Comparison of ENCODE assay signal across 19 cellular contexts in the genomic region with DNA sequence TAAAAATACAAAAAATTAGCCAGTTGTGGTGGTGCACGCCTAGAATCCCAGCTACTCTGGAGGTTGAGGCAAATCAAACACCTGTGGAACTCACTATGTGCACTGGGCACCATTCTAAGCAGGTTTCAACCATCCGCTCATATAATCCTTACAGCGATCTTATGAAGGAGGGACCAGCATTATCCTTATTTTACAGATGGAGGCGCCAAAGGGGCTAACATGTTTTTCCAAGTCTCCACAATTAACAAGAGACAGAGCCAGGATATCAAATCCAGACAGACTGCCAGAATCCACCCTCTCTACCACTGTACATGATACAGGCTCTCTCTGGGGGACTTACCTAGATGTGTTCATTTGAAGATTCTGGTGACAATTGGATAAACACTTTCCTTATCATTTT.
DNase-seq lines count a peak whose midpoint lies in the region; TF ChIP-seq lines count a peak whose summit lies in the region.
"Had no signal": no experiment of that assay in that cellular context is flagged by ENCODE, and none has a peak within 500 bp of the region (broad histone marks: within the 10 kb centered on the region; RNA-seq: fewer than 3 reads in every experiment).

No MANE protein-coding gene starts in this region.

- no peaks in the 10 kb centered on the region for H3K9me2 ChIP-seq in OCI-LY7 (ENCODE audit: insufficient read depth, low read length)

- H4K20me1 ChIP-seq in OCI-LY7 (ENCODE audit: insufficient read depth, low read length) (no peaks in the 10 kb centered on the region), neural progenitor cell (ENCODE audit: low read depth) (no peaks in the 10 kb centered on the region), mammary epithelial cell (ENCODE audit: insufficient read depth, low read length) (no peaks in the 10 kb centered on the region)

- H3K4me1 Mint-ChIP-seq in endodermal cell (peaks cover 16% of the 10 kb centered on the region), neural progenitor cell (peaks cover 12% of the 10 kb centered on the region)

- H3K9me3 ChIP-seq in OCI-LY7 (ENCODE audit: low read length) = no peaks in the 10 kb centered on the region
- H3K9me3 ChIP-seq in endodermal cell (ENCODE audit: control insufficient read depth, low read length) = no peaks in the 10 kb centered on the region
- H3K9me3 ChIP-seq in neural progenitor cell (ENCODE audit: low read depth) = no peaks in the 10 kb centered on the region
- H3K9me3 ChIP-seq in ascending aorta = no peaks in the 10 kb centered on the region
- H3K9me3 ChIP-seq in mammary epithelial cell (replicated peaks; ENCODE audit: insufficient read depth, low read length) = peaks cover 10% of the 10 kb centered on the region

- DNase-seq in NCI-H82 (lab: John Stamatoyannopoulos, UW) (peak; percentile 2), NCI-H82 treated with DMSO at 0.1 percent for 48 hours (lab: John Stamatoyannopoulos, UW; ENCODE audit: unreplicated experiment) (no peak), OCI-LY7 (ENCODE audit: low spot score) (no peak), endodermal cell (no peak), neural progenitor cell (ENCODE audit: low spot score) (no peak), ascending aorta (ENCODE audit: low spot score in 2 of 2) (no peak), mammary epithelial cell (no peak), RKO (ENCODE audit: low spot score) (no peak)
- DNase-seq: COR-L47, DMS79 treated with DMSO at 0.1 percent for 48 hours, HCEC 1CT, IMR-90, MV-4-11, NCI-H1105 treated with DMSO at 0.1 percent for 48 hours, NCI-H2081, NCI-H446, NCI-H69 had no signal

- intact Hi-C loops in OCI-LY7 (cut with micrococcal nuclease; ENCODE audit: unreplicated experiment) = no loop called here
- intact Hi-C loops in ascending aorta (cut with DNase I) = no loop called here
- intact Hi-C loops in mammary epithelial cell (cut with micrococcal nuclease) = no loop called here

- H3K27me3 ChIP-seq in endodermal cell (ENCODE audit: control insufficient read depth, insufficient read depth, low read length, poor library complexity, severe bottlenecking) (no peaks in the 10 kb centered on the region), neural progenitor cell (no peaks in the 10 kb centered on the region), ascending aorta (no peaks in the 10 kb centered on the region), mammary epithelial cell (ENCODE audit: insufficient read depth, low read length) (no peaks in the 10 kb centered on the region)

- H3K36me3 ChIP-seq in OCI-LY7 (ENCODE audit: insufficient read depth, low read length) (no peaks in the 10 kb centered on the region), endodermal cell (ENCODE audit: control insufficient read depth, insufficient read depth, low read length) (no peaks in the 10 kb centered on the region), neural progenitor cell (no peaks in the 10 kb centered on the region), ascending aorta (no peaks in the 10 kb centered on the region), mammary epithelial cell (ENCODE audit: insufficient read depth, low read length) (no peaks in the 10 kb centered on the region)

- H3K27ac ChIP-seq in OCI-LY7 (ENCODE audit: low read depth, low read length, poor library complexity, severe bottlenecking) (no peak overlapping the region), endodermal cell (ENCODE audit: low read depth, low read length) (no peak overlapping the region), neural progenitor cell (no peak overlapping the region), ascending aorta (no peak overlapping the region), mammary epithelial cell (ENCODE audit: insufficient read depth, low read depth, low read length) (no peak overlapping the region)

- peak; percentile 29; the same call in 1 of the 2 replicates for TF ChIP-seq CTCF in OCI-LY7 (conservative IDR thresholded peaks at IDR 0.05; ENCODE audit: low read length)
- peak; percentile 45 for TF ChIP-seq CTCF in endodermal cell (conservative IDR thresholded peaks at IDR 0.05)
- TF ChIP-seq CTCF in neural progenitor cell (IDR thresholded peaks at IDR 0.05) = peak; percentile 4
- TF ChIP-seq CTCF in ascending aorta (IDR thresholded peaks at IDR 0.05) = no peak
- no peak for TF ChIP-seq CTCF in mammary epithelial cell (conservative IDR thresholded peaks at IDR 0.05 in 1 of 2, IDR thresholded peaks at IDR 0.05 in 1 of 2; ENCODE audit: extremely low read depth in 1 of 2, insufficient read depth in 1 of 2, low read depth in 1 of 2, low read length in 2 of 2)

- POLR2A ChIA-PET in OCI-LY7 (lab: Charles Lee) = no interaction called here

- H2AFZ ChIP-seq in OCI-LY7 (ENCODE audit: low read length) = no peak overlapping the region
- H2AFZ ChIP-seq in neural progenitor cell (replicated peaks) = no peak overlapping the region
- no peak overlapping the region for H2AFZ ChIP-seq in mammary epithelial cell (ENCODE audit: low read depth, low read length)

- peaks cover 9% of the 10 kb centered on the region for H3F3A ChIP-seq in neural progenitor cell (ENCODE audit: low read depth)

- H3K4me3 Mint-ChIP-seq in endodermal cell = no peak overlapping the region
- H3K4me3 Mint-ChIP-seq in neural progenitor cell = no peak overlapping the region
- H3K4me3 Mint-ChIP-seq: B cell had no signal

- H3K4me2 ChIP-seq in OCI-LY7 (ENCODE audit: low read length) = no peak overlapping the region
- no peak overlapping the region for H3K4me2 ChIP-seq in neural progenitor cell
- no peak overlapping the region for H3K4me2 ChIP-seq in mammary epithelial cell (ENCODE audit: insufficient read depth, low read depth, low read length)

- in situ Hi-C loops in mammary epithelial cell (cut with MboI; ENCODE audit: low sequenced_read_pairs in 2 of 2) = no loop called here

- H3K4me1 ChIP-seq in OCI-LY7 (ENCODE audit: insufficient read depth, low read length, poor library complexity, severe bottlenecking) = peaks cover 8% of the 10 kb centered on the region
- H3K4me1 ChIP-seq in endodermal cell (ENCODE audit: control insufficient read depth, insufficient read depth, low read length) = no peaks in the 10 kb centered on the region
- H3K4me1 ChIP-seq in neural progenitor cell = peaks cover 13% of the 10 kb centered on the region
- no peaks in the 10 kb centered on the region for H3K4me1 ChIP-seq in ascending aorta
- H3K4me1 ChIP-seq in mammary epithelial cell (ENCODE audit: insufficient read depth, low read length) = no peaks in the 10 kb centered on the region

- no peak overlapping the region for H3K4me3 ChIP-seq in OCI-LY7 (ENCODE audit: low read depth, low read length, poor library complexity, severe bottlenecking)
- no peak overlapping the region for H3K4me3 ChIP-seq in endodermal cell (ENCODE audit: low read length)
- H3K4me3 ChIP-seq in neural progenitor cell = no peak overlapping the region
- H3K4me3 ChIP-seq in ascending aorta = no peak overlapping the region
- no peak overlapping the region for H3K4me3 ChIP-seq in mammary epithelial cell (replicated peaks in 1 of 3; ENCODE audit: insufficient read depth in 1 of 3, low read depth in 2 of 3, low read length in 3 of 3)
- H3K4me3 ChIP-seq: GM12878 had no signal

- H3K9me3 Mint-ChIP-seq in endodermal cell = no peaks in the 10 kb centered on the region
- no peaks in the 10 kb centered on the region for H3K9me3 Mint-ChIP-seq in neural progenitor cell

- H3K36me3 Mint-ChIP-seq in endodermal cell (ENCODE audit: low read depth) (no peaks in the 10 kb centered on the region), neural progenitor cell (no peaks in the 10 kb centered on the region)

- no peak overlapping the region for H3K9ac ChIP-seq in endodermal cell (ENCODE audit: extremely low read depth, low read length, poor library complexity, severe bottlenecking)
- H3K9ac ChIP-seq in neural progenitor cell = no peak overlapping the region
- no peak overlapping the region for H3K9ac ChIP-seq in mammary epithelial cell (ENCODE audit: insufficient read depth, low read length)

- dilution Hi-C loops in mammary epithelial cell (cut with HindIII; ENCODE audit: low sequenced_read_pairs) = no loop called here

- CTCF ChIA-PET in OCI-LY7 (lab: Charles Lee; ENCODE audit: unreplicated experiment) = no interaction called here
- CTCF ChIA-PET in mammary epithelial cell (lab: Charles Lee; ENCODE audit: low non-redundant PET) = no interaction called here

- BruUV-seq in OCI-LY7 (replicated peaks; lab: Mats Ljungman, UMichigan) (no TSS peak), mammary epithelial cell (replicated peaks; lab: Mats Ljungman, UMichigan) (no TSS peak)

- 92 to 93% methylated on average over 4 of the region's 4 CpGs for WGBS in endodermal cell (ENCODE audit: insufficient coverage in 1 of 2, insufficient read length in 1 of 2), 2 experiments
- 91% methylated on average over 4 of the region's 4 CpGs for WGBS in mammary epithelial cell (ENCODE audit: low coverage, missing lambda C conversion rate)

- no peaks in the 10 kb centered on the region for H3K27me3 Mint-ChIP-seq in endodermal cell (ENCODE audit: insufficient read depth)
- H3K27me3 Mint-ChIP-seq in neural progenitor cell (ENCODE audit: insufficient read depth, low read depth) = no peaks in the 10 kb centered on the region
- H3K27me3 Mint-ChIP-seq: B cell had no signal

- H3K79me2 ChIP-seq in OCI-LY7 (ENCODE audit: insufficient read depth, low read depth, low read length) (no peaks in the 10 kb centered on the region), neural progenitor cell (ENCODE audit: low read depth) (no peaks in the 10 kb centered on the region), mammary epithelial cell (ENCODE audit: insufficient read depth, low read length) (no peaks in the 10 kb centered on the region)

- no peak overlapping the region for H3K27ac Mint-ChIP-seq in endodermal cell
- no peak overlapping the region for H3K27ac Mint-ChIP-seq in neural progenitor cell
- H3K27ac Mint-ChIP-seq: B cell had no signal

Comparison
In these comparisons a context has a peak if more than half of its experiments do, and no peak if none do; other contexts are left out.
1. CTCF ChIP-seq: peak in OCI-LY7 (single experiment), endodermal cell (single experiment) and neural progenitor cell (single experiment); none in ascending aorta (0 of 3) and mammary epithelial cell (0 of 2).